ENCODE assay signal across 19 cellular contexts in genomic region chr1:209230319-209230718, GRCh38.
A peak's percentile ranks its signal among the peaks of the same experiment; 100 is the strongest.
DNase-seq lines count a peak whose midpoint lies in the region; ATAC-seq, FAIRE-seq and TF ChIP-seq lines count a peak whose summit lies in the region.
"Had no signal": no experiment of that assay in that cellular context is flagged by ENCODE, and none has a peak within 500 bp of the region (broad histone marks: within the 10 kb centered on the region; RNA-seq: fewer than 3 reads in every experiment).

No MANE protein-coding gene starts in this region.

- in situ Hi-C loops in gastrocnemius medialis (cut with MboI; ENCODE audit: low sequenced_read_pairs in 4 of 4) = no loop called here

- H3K4me3 ChIP-seq in RWPE2 (ENCODE audit: severe bottlenecking) (no peak overlapping the region), epithelial cell of esophagus (ENCODE audit: low read length) (no peak overlapping the region), esophagus muscularis mucosa (no peak overlapping the region), gastrocnemius medialis (no peak overlapping the region)
- H3K4me3 ChIP-seq: A549, GM23338 had no signal

- TF ChIP-seq POLR2A in esophagus muscularis mucosa (IDR thresholded peaks at IDR 0.05; ENCODE audit: low read depth) (no peak), gastrocnemius medialis (IDR thresholded peaks at IDR 0.05) (no peak)

- FAIRE-seq in urothelium cell line (lab: Jason Lieb, UNC) = peak; percentile 74
- FAIRE-seq: A549, D721Med, G401.6, GM12891, GM19239 had no signal

- H3K36me3 ChIP-seq in RWPE2 (ENCODE audit: low read depth) (no peaks in the 10 kb centered on the region), esophagus muscularis mucosa (no peaks in the 10 kb centered on the region), gastrocnemius medialis (no peaks in the 10 kb centered on the region)

- WGBS in esophagus muscularis mucosa = 87% methylated on average over 1 of the region's 1 CpG

- ATAC-seq in RWPE2 (ENCODE audit: low read depth) (no peak), gastrocnemius medialis (no peak), HG03378 (IDR thresholded peaks at IDR 0.05; ENCODE audit: unreplicated experiment) (no peak)
- ATAC-seq: A549, GM23338 had no signal

- TF ChIP-seq EP300 in esophagus muscularis mucosa (IDR thresholded peaks at IDR 0.05) = no peak

- no peak for DNase-seq in RWPE2 (ENCODE audit: low spot score)
- DNase-seq in epithelial cell of esophagus (ENCODE audit: low read depth) = peak; percentile 46
- DNase-seq in esophagus muscularis mucosa (ENCODE audit: extremely low spot score) = peak; percentile 31
- no peak for DNase-seq in urothelium cell line (ENCODE audit: low spot score)
- DNase-seq in T-helper 2 cell = no peak
- DNase-seq in gastrocnemius medialis = no peak
- DNase-seq: AML-193; Caco-2; CD4-positive, alpha-beta T cell; H9 had no signal

- TF ChIP-seq CTCF in RWPE2 (IDR thresholded peaks at IDR 0.05; ENCODE audit: poor library complexity, severe bottlenecking) (no peak), epithelial cell of esophagus (IDR thresholded peaks at IDR 0.05; ENCODE audit: insufficient read depth, low read depth, low read length, missing control alignments) (no peak), esophagus muscularis mucosa (IDR thresholded peaks at IDR 0.05) (no peak), gastrocnemius medialis (IDR thresholded peaks at IDR 0.05 in 4 of 5, conservative IDR thresholded peaks at IDR 0.05 in 1 of 5) (no peak)

- no peaks in the 10 kb centered on the region for H3K9me3 ChIP-seq in RWPE2 (ENCODE audit: severe bottlenecking)
- peaks cover 0 to 19% (median 8%) of the 10 kb centered on the region in 4 donors for H3K9me3 ChIP-seq in esophagus muscularis mucosa
- no peaks in the 10 kb centered on the region for H3K9me3 ChIP-seq in gastrocnemius medialis
- H3K9me3 ChIP-seq: A549, Caco-2 had no signal

- H3K27me3 ChIP-seq in RWPE2 (ENCODE audit: insufficient read depth, poor library complexity, severe bottlenecking) (no peaks in the 10 kb centered on the region), esophagus muscularis mucosa (peaks cover 0 to 32% (median 2%) of the 10 kb centered on the region in 4 donors), gastrocnemius medialis (peaks cover 0 to 9% (median 5%) of the 10 kb centered on the region in 3 donors)

- intact Hi-C loops in esophagus muscularis mucosa (cut with DNase I) (no loop called here), gastrocnemius medialis (cut with DNase I; ENCODE audit: low total_unique reads) (no loop called here)

- H3K27ac ChIP-seq in RWPE2 (ENCODE audit: poor library complexity, severe bottlenecking) = peak overlapping the region; percentile 46
- H3K27ac ChIP-seq in esophagus muscularis mucosa (replicated peaks in 1 of 4) = no peak overlapping the region
- no peak overlapping the region for H3K27ac ChIP-seq in gastrocnemius medialis
- H3K27ac ChIP-seq: 22Rv1, A549, C4-2B had no signal

- H3K4me1 ChIP-seq in RWPE2 (ENCODE audit: insufficient read depth, poor library complexity, severe bottlenecking) (peaks cover 10% of the 10 kb centered on the region), esophagus muscularis mucosa (no peaks in the 10 kb centered on the region), gastrocnemius medialis (no peaks in the 10 kb centered on the region)
- H3K4me1 ChIP-seq: A549, Caco-2 had no signal

Comparison
In these comparisons a context has a peak if more than half of its experiments do, and no peak if none do; other contexts are left out.
1. DNase-seq: peak in epithelial cell of esophagus (single experiment) and esophagus muscularis mucosa (single experiment); none in RWPE2 (single experiment), urothelium cell line (single experiment), T-helper 2 cell (0 of 5) and gastrocnemius medialis (0 of 2).